ENCODE assay signal across 19 cellular contexts in the genomic region with DNA sequence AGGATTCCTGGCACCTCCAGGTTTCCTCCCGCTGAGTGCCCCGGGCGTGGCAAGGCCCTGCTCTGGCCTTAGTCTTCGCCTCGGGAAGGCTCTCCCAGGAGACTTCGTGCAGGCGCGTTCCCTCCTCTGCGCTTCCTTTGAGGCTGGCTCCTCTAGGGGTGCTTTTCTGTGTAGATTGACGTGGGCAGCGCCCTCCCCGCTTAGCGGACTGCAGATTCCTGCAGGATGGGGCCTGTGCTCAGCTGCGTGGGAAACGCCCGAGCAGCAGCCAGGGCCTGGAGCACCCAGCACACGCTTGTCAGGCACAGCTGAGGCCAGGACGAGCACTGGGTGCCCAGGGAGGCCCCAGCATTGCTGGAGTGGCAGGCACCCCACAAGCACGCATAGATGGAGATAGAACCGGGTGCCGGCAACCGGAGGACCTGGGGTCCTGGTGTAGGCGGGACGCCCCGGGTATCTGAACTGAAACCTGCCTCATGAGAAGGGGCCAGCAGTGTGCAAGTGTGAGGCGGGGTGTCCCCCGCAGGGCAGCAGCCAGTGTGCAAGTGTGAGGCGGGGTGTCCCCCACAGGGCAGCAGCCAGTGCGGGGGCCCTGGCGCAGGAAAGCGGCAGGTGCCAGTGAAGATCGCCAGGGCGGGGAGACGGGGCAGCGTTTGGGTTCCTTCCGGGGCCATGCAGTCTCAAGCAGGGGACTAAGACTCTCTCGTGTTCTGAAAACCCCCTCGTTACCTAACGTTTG. TPM values are rescaled to one million over a fixed set of nuclear protein-coding genes. Genes with fewer than 3 reads are reported as not detected.
DNase-seq lines count a peak whose midpoint lies in the region; ATAC-seq, FAIRE-seq and TF ChIP-seq lines count a peak whose summit lies in the region.
"Had no signal": no experiment of that assay in that cellular context is flagged by ENCODE, and none has a peak within 500 bp of the region (broad histone marks: within the 10 kb centered on the region; RNA-seq: fewer than 3 reads in every experiment).

No MANE protein-coding gene starts in this region.

- FAIRE-seq in keratinocyte (lab: Jason Lieb, UNC), result no peak
- FAIRE-seq: GM12892, H54 had no signal

- peaks cover 52% of the 10 kb centered on the region for H3K36me3 ChIP-seq in left ventricle myocardium inferior
- peaks cover 6 to 11% of the 10 kb centered on the region in 2 experiments for H3K36me3 ChIP-seq in keratinocyte (ENCODE audit: control insufficient read depth in 2 of 2, extremely low read depth in 1 of 2, insufficient read depth in 2 of 2, low read length in 2 of 2)
- peaks cover 42% of the 10 kb centered on the region for H3K36me3 ChIP-seq in BE2C

- in situ Hi-C loops in KBM-7 (cut with MboI; ENCODE audit: low pct_unique_long_range_greater_than_20kb, low sequenced_read_pairs), result no loop called here

- H3K4me1 ChIP-seq in left ventricle myocardium inferior (peaks cover 61% of the 10 kb centered on the region), keratinocyte (ENCODE audit: control insufficient read depth, extremely low read depth, insufficient read depth, low read length) (peaks cover 17% of the 10 kb centered on the region), BE2C (no peaks in the 10 kb centered on the region)

- H3K9me1 ChIP-seq in keratinocyte (ENCODE audit: control insufficient read depth, extremely low read depth, insufficient read depth, low read length), result no peaks in the 10 kb centered on the region

- peak overlapping the region; percentile 56 for H3K4me2 ChIP-seq in keratinocyte (ENCODE audit: control insufficient read depth, extremely low read depth, insufficient read depth, low read depth, low read length)
- H3K4me2 ChIP-seq: PC-9 had no signal

- H4K20me1 ChIP-seq in keratinocyte (ENCODE audit: control insufficient read depth, extremely low read depth, insufficient read depth, low read length), result no peaks in the 10 kb centered on the region

- H2AFZ ChIP-seq in keratinocyte (ENCODE audit: control insufficient read depth, low read length), result no peak overlapping the region
- H2AFZ ChIP-seq: PC-9 had no signal

- dilution Hi-C loops in keratinocyte (cut with MboI; ENCODE audit: extremely low pct_ligation_motif_present, low sequenced_read_pairs), result no loop called here

- H3K9me3 ChIP-seq in left ventricle myocardium inferior (replicated peaks) (no peaks in the 10 kb centered on the region), keratinocyte (ENCODE audit: control insufficient read depth, low read depth, low read length) (no peaks in the 10 kb centered on the region), BE2C (no peaks in the 10 kb centered on the region)

- H3K27ac ChIP-seq in left ventricle myocardium inferior (replicated peaks) (peak overlapping the region; percentile 98), angular gyrus (ENCODE audit: low read depth, low read length) (peak overlapping the region; percentile 88), keratinocyte (ENCODE audit: control insufficient read depth, insufficient read depth, low read length) (no peak overlapping the region), temporal lobe (ENCODE audit: low read depth, low read length) (peak overlapping the region; percentile 88)
- H3K27ac ChIP-seq: PC-9 had no signal

- peak overlapping the region; percentile 37 for H3K4me3 ChIP-seq in left ventricle myocardium inferior
- no peak overlapping the region for H3K4me3 ChIP-seq in keratinocyte (ENCODE audit: control insufficient read depth in 2 of 3, extremely low read depth in 1 of 3, insufficient read depth in 2 of 3, low read depth in 1 of 3, low read length in 3 of 3)
- no peak overlapping the region for H3K4me3 ChIP-seq in BE2C (ENCODE audit: low read depth, low read length)
- H3K4me3 ChIP-seq: PC-9 had no signal

- ATAC-seq in Right ventricle myocardium inferior, result no peak
- no peak for ATAC-seq in GM18867 (IDR thresholded peaks at IDR 0.05; ENCODE audit: unreplicated experiment)

- no peak for DNase-seq in left ventricle myocardium inferior
- DNase-seq in Right ventricle myocardium inferior (ENCODE audit: missing footprints), result no peak
- no peak for DNase-seq in keratinocyte (ENCODE audit: low read depth, low spot score)
- no peak for DNase-seq in BE2C
- DNase-seq in KBM-7, result no peak
- DNase-seq: GDM1; Kasumi-1; MM.1S; NCI-H1092 treated with DMSO at 0.1 percent for 48 hours; NCI-H1694; NCI-H2107; NCI-H446; NK-92 treated with Interleukin-12 subunit alpha and Interleukin-12 subunit beta, amount 100 ng/mL, for 24 hours; PC-9 had no signal

- no peak for TF ChIP-seq CTCF in left ventricle myocardium inferior (IDR thresholded peaks at IDR 0.05; ENCODE audit: borderline replicate concordance)
- no peak for TF ChIP-seq CTCF in keratinocyte (optimal IDR thresholded peaks at IDR 0.05 in 1 of 3, IDR thresholded peaks at IDR 0.05 in 1 of 3, conservative IDR thresholded peaks at IDR 0.05 in 1 of 3; ENCODE audit: extremely low read depth in 1 of 3, insufficient read depth in 2 of 3, low read length in 3 of 3)
- TF ChIP-seq CTCF in BE2C (IDR thresholded peaks at IDR 0.05; ENCODE audit: low read depth, low read length), result no peak

- no peaks in the 10 kb centered on the region for H3K27me3 ChIP-seq in left ventricle myocardium inferior (ENCODE audit: low read depth)
- H3K27me3 ChIP-seq in keratinocyte (ENCODE audit: control insufficient read depth, extremely low read depth, insufficient read depth, low read length), result no peaks in the 10 kb centered on the region
- H3K27me3 ChIP-seq in BE2C, result no peaks in the 10 kb centered on the region

- no peak overlapping the region for H3K9ac ChIP-seq in keratinocyte (ENCODE audit: control insufficient read depth, extremely low read depth, insufficient read depth, low read length)

- intact Hi-C loops in left ventricle myocardium inferior (cut with micrococcal nuclease) (no loop called here), Right ventricle myocardium inferior (cut with DNase I) (loop anchor here (10.0 kb wide), 1 partner anchor 362 kb away; the partner anchor contains the start of genes CNN2, RNU6-2 and TMEM259)

- peaks cover 18% of the 10 kb centered on the region for H3K79me2 ChIP-seq in keratinocyte (ENCODE audit: control insufficient read depth, insufficient read depth, low read length)

RNA-seq across cellular contexts. Expression of gene NDUFS7, which starts 3.4 kb away (rescaled TPM):
- total RNA-seq in left ventricle myocardium inferior, result 380 TPM
- 443 TPM for total RNA-seq in Right ventricle myocardium inferior
- polyA plus RNA-seq in keratinocyte, result 23.2 to 52.1 TPM (median 41.3 TPM) in 3 replicates
- polyA plus RNA-seq in keratinocyte (2011; ENCODE audit: low read depth), result 11.3 TPM
- polyA plus RNA-seq in keratinocyte (2011; cell fraction: cytosol; rRNA removed), result 24.0 and 90.4 TPM in 2 replicates
- 28.1 and 45.9 TPM in 2 replicates for polyA plus RNA-seq in keratinocyte (2011; cell fraction: nucleus; rRNA removed)
- 53.3 and 67.2 TPM in 2 replicates for polyA plus RNA-seq in keratinocyte (2012; ENCODE audit: low replicate concordance)
- 23.6 to 24.5 TPM (median 24.1 TPM) in 3 replicates for polyA minus RNA-seq in keratinocyte
- polyA minus RNA-seq in keratinocyte (2011; cell fraction: cytosol; rRNA and poly(A)+ RNA removed), result 179 TPM
- polyA minus RNA-seq in keratinocyte (2011; cell fraction: nucleus; rRNA and poly(A)+ RNA removed), result 21.3 and 24.1 TPM in 2 replicates
- total RNA-seq in temporal lobe, result 21.4 TPM
- 569 TPM for polyA plus RNA-seq in BE2C (2012; ENCODE audit: insufficient read depth, insufficient read length, low read depth)

RNA-seq across cellular contexts. Expression of gene GAMT, which starts 14.2 kb away (rescaled TPM):
- total RNA-seq in left ventricle myocardium inferior (77.0 TPM), Right ventricle myocardium inferior (85.8 TPM), temporal lobe (10.3 TPM)
- 5.7 to 15.6 TPM (median 7.6 TPM) in 3 replicates for polyA plus RNA-seq in keratinocyte
- polyA plus RNA-seq in keratinocyte (2011; ENCODE audit: low read depth), result 2.3 TPM
- polyA plus RNA-seq in keratinocyte (2011; cell fraction: cytosol; rRNA removed), result 5.4 and 11.0 TPM in 2 replicates
- 2.8 and 4.4 TPM in 2 replicates for polyA plus RNA-seq in keratinocyte (2011; cell fraction: nucleus; rRNA removed)
- 7.6 and 8.1 TPM in 2 replicates for polyA plus RNA-seq in keratinocyte (2012; ENCODE audit: low replicate concordance)
- 3.4 to 8.3 TPM (median 7.1 TPM) in 3 replicates for polyA minus RNA-seq in keratinocyte
- 12.1 TPM for polyA minus RNA-seq in keratinocyte (2011; cell fraction: cytosol; rRNA and poly(A)+ RNA removed)
- polyA minus RNA-seq in keratinocyte (2011; cell fraction: nucleus; rRNA and poly(A)+ RNA removed), result 1.3 and 1.5 TPM in 2 replicates
- polyA plus RNA-seq in BE2C (2012; ENCODE audit: insufficient read depth, insufficient read length, low read depth), result 17.9 TPM

RNA-seq across cellular contexts. Expression of gene DAZAP1, which starts 20.3 kb away (rescaled TPM):
- total RNA-seq in left ventricle myocardium inferior, result 81.8 TPM
- 88.4 TPM for total RNA-seq in Right ventricle myocardium inferior
- 56.4 to 99.2 TPM (median 71.6 TPM) in 3 replicates for polyA plus RNA-seq in keratinocyte
- polyA plus RNA-seq in keratinocyte (2011; ENCODE audit: low read depth), result 75.7 TPM
- 33.6 and 50.2 TPM in 2 replicates for polyA plus RNA-seq in keratinocyte (2011; cell fraction: cytosol; rRNA removed)
- 72.0 and 80.3 TPM in 2 replicates for polyA plus RNA-seq in keratinocyte (2011; cell fraction: nucleus; rRNA removed)
- 35.2 and 91.1 TPM in 2 replicates for polyA plus RNA-seq in keratinocyte (2012; ENCODE audit: low replicate concordance)
- polyA minus RNA-seq in keratinocyte, result 24.9 to 70.2 TPM (median 27.3 TPM) in 3 replicates
- polyA minus RNA-seq in keratinocyte (2011; cell fraction: cytosol; rRNA and poly(A)+ RNA removed), result 40.5 TPM
- polyA minus RNA-seq in keratinocyte (2011; cell fraction: nucleus; rRNA and poly(A)+ RNA removed), result 20.7 and 38.5 TPM in 2 replicates
- total RNA-seq in temporal lobe, result 25.8 TPM
- polyA plus RNA-seq in BE2C (2012; ENCODE audit: insufficient read depth, insufficient read length, low read depth), result 146 TPM

RNA-seq across cellular contexts. Expression of gene RPS15, which starts 51.1 kb away (rescaled TPM):
- total RNA-seq in left ventricle myocardium inferior, result 588 TPM
- 695 TPM for total RNA-seq in Right ventricle myocardium inferior
- 795 to 1,391 TPM (median 803 TPM) in 3 replicates for polyA plus RNA-seq in keratinocyte
- polyA plus RNA-seq in keratinocyte (2011; ENCODE audit: low read depth), result 362 TPM
- polyA plus RNA-seq in keratinocyte (2011; cell fraction: cytosol; rRNA removed), result 749 and 1,693 TPM in 2 replicates
- polyA plus RNA-seq in keratinocyte (2011; cell fraction: nucleus; rRNA removed), result 422 and 446 TPM in 2 replicates
- polyA plus RNA-seq in keratinocyte (2012; ENCODE audit: low replicate concordance), result 1,800 and 1,869 TPM in 2 replicates
- polyA minus RNA-seq in keratinocyte, result 373 to 635 TPM (median 449 TPM) in 3 replicates
- 1,642 TPM for polyA minus RNA-seq in keratinocyte (2011; cell fraction: cytosol; rRNA and poly(A)+ RNA removed)
- polyA minus RNA-seq in keratinocyte (2011; cell fraction: nucleus; rRNA and poly(A)+ RNA removed), result 171 and 204 TPM in 2 replicates
- 418 TPM for total RNA-seq in temporal lobe
- polyA plus RNA-seq in BE2C (2012; ENCODE audit: insufficient read depth, insufficient read length, low read depth), result 4,587 TPM

Comparison
In these comparisons a context has a peak if more than half of its experiments do, and no peak if none do; other contexts are left out.
1. RNA of gene NDUFS7, which starts 3.4 kb away (total RNA-seq): 443 TPM in Right ventricle myocardium inferior (single experiment) and 380 TPM in left ventricle myocardium inferior (single experiment); 21.4 TPM in temporal lobe (single experiment); every median in the first group is over 10 times any median in the second.